Comparison of ENCODE assay signal across 16 cellular contexts in the genomic region with DNA sequence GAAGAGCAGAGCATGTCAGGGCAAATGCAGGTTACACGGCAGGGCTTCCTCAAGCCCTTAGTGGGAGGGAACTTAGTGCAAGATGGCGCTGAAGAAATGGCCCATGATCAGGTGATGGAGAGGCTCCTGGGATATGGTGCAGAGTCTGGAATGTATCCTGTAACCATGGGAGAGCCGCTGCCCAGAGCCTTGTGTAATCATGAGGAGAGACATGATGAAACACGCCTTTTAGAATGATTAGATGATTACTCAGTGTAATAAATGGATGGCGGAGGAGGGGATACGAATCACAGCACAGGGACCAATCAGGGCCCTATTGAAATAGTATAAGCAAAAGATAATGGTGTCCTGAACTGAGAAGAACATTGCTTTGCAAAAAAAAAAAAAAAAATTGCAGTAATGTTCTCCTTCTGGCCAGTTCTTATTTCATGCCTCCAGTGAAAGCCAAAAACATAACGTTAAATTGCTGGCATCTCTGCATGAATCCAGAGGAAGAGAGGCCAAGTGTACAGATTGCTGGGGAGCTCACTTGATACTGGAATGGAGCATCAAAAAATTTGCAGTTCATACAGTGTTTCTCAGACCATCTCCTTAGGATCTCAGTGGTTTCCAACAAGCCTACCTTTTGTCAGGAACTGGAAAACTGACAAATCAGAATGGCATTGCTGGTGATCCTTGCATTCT.
DNase-seq lines count a peak whose midpoint lies in the region; ATAC-seq and TF ChIP-seq lines count a peak whose summit lies in the region.
"Had no signal": no experiment of that assay in that cellular context is flagged by ENCODE, and none has a peak within 500 bp of the region (broad histone marks: within the 10 kb centered on the region; RNA-seq: fewer than 3 reads in every experiment).

No MANE protein-coding gene starts in this region.

- H3K36me3 Mint-ChIP-seq in activated T-helper 1 cell treated with anti-CD3 and anti-CD28 coated beads, Interleukin-12 subunit alpha, Interleukin-12 subunit beta, Interleukin-2, Interleukin-4 antibody, amounts not matched to agents 30 ng/mL and 10 ng/mL and 1 ng/mL, durations not matched to agents 14 hours and 24 hours and 36 hours (ENCODE audit: low read depth) = no peaks in the 10 kb centered on the region

- H3K27ac ChIP-seq in GM23248 = no peak overlapping the region
- H3K27ac ChIP-seq in gastroesophageal sphincter = no peak overlapping the region
- H3K27ac ChIP-seq: ascending aorta, BLaER1, tibial artery had no signal

- H3K9me3 Mint-ChIP-seq in activated T-helper 1 cell treated with anti-CD3 and anti-CD28 coated beads, Interleukin-12 subunit alpha, Interleukin-12 subunit beta, Interleukin-2, Interleukin-4 antibody, amounts not matched to agents 30 ng/mL and 10 ng/mL and 1 ng/mL, durations not matched to agents 14 hours and 24 hours and 36 hours = peaks cover 58% of the 10 kb centered on the region

- H3K79me2 ChIP-seq in GM23248 (ENCODE audit: insufficient read depth) = no peaks in the 10 kb centered on the region

- H3K9ac ChIP-seq in GM23248 = no peak overlapping the region
- H3K9ac ChIP-seq: BLaER1 had no signal

- TF ChIP-seq CTCF in gastroesophageal sphincter (IDR thresholded peaks at IDR 0.05) = no peak

- intact Hi-C loops in activated T-helper 1 cell treated with anti-CD3 and anti-CD28 coated beads, Interleukin-12 subunit alpha, Interleukin-12 subunit beta, Interleukin-2, Interleukin-4 antibody, amounts not matched to agents 30 ng/mL and 10 ng/mL and 1 ng/mL, durations not matched to agents 14 hours and 24 hours and 36 hours (cut with micrococcal nuclease) = no loop called here

- TF ChIP-seq EP300 in gastroesophageal sphincter (IDR thresholded peaks at IDR 0.05) = no peak

- peak; percentile 61 for ATAC-seq in gastroesophageal sphincter
- no peak for ATAC-seq in GM21367 (IDR thresholded peaks at IDR 0.05; ENCODE audit: unreplicated experiment)
- ATAC-seq: effector memory CD8-positive, alpha-beta T cell had no signal

- no peak overlapping the region for H3K4me3 Mint-ChIP-seq in activated T-helper 1 cell treated with anti-CD3 and anti-CD28 coated beads, Interleukin-12 subunit alpha, Interleukin-12 subunit beta, Interleukin-2, Interleukin-4 antibody, amounts not matched to agents 30 ng/mL and 10 ng/mL and 1 ng/mL, durations not matched to agents 14 hours and 24 hours and 36 hours
- H3K4me3 Mint-ChIP-seq: effector memory CD8-positive, alpha-beta T cell; T-helper 2 cell treated with Interferon-gamma antibody and Interleukin-4, amounts not matched to agents 5 μg/mL and 100 μg/mL, for 36 hours had no signal

- no peaks in the 10 kb centered on the region for H3F3A ChIP-seq in GM23248 (ENCODE audit: insufficient read depth)

- H3K4me1 ChIP-seq in GM23248 (ENCODE audit: insufficient read depth) (no peaks in the 10 kb centered on the region), gastroesophageal sphincter (no peaks in the 10 kb centered on the region)
- H3K4me1 ChIP-seq: ascending aorta, BLaER1, tibial artery had no signal

- DNase-seq in AG08395 (ENCODE audit: low spot score) (peak; percentile 82), GM23248 (peak; percentile 30), SW480 (ENCODE audit: low spot score) (peak; percentile 12), NCI-H82 (lab: John Stamatoyannopoulos, UW) (no peak)
- no peak for DNase-seq in stimulated activated CD4-positive, alpha-beta T cell treated with anti-CD3 and anti-CD28 coated beads, Interleukin-2, amount 100 ng/mL, for 48 hours
- no peak for DNase-seq in activated T-helper 1 cell treated with anti-CD3 and anti-CD28 coated beads, Interleukin-12 subunit alpha, Interleukin-12 subunit beta, Interleukin-2, Interleukin-4 antibody, amounts not matched to agents 30 ng/mL and 10 ng/mL and 1 ng/mL, durations not matched to agents 14 hours and 24 hours and 36 hours (ENCODE audit: low spot score)
- DNase-seq: activated CD4-positive, alpha-beta T cell treated with anti-CD3 and anti-CD28 coated beads, Interleukin-2, amount 50 U/mL, for 1 hour; effector memory CD8-positive, alpha-beta T cell; NCI-H446; posterior cingulate gyrus had no signal

- no peak for TF ChIP-seq POLR2A in gastroesophageal sphincter (IDR thresholded peaks at IDR 0.05)

- in situ Hi-C loops in GM23248 (cut with MboI) = no loop called here

- H3K27ac Mint-ChIP-seq in activated T-helper 1 cell treated with anti-CD3 and anti-CD28 coated beads, Interleukin-12 subunit alpha, Interleukin-12 subunit beta, Interleukin-2, Interleukin-4 antibody, amounts not matched to agents 30 ng/mL and 10 ng/mL and 1 ng/mL, durations not matched to agents 14 hours and 24 hours and 36 hours = no peak overlapping the region
- H3K27ac Mint-ChIP-seq: effector memory CD8-positive, alpha-beta T cell; T-helper 2 cell treated with Interferon-gamma antibody and Interleukin-4, amounts not matched to agents 5 μg/mL and 100 μg/mL, for 36 hours had no signal

- H3K4me2 ChIP-seq in GM23248 (ENCODE audit: unreplicated experiment) = no peak overlapping the region
- H3K4me2 ChIP-seq: BLaER1 had no signal

- no peaks in the 10 kb centered on the region for H3K9me3 ChIP-seq in GM23248 (ENCODE audit: low read depth)
- peaks cover 0 to 10% (median 0%) of the 10 kb centered on the region in 3 donors for H3K9me3 ChIP-seq in gastroesophageal sphincter
- H3K9me3 ChIP-seq: BLaER1, tibial artery had no signal

- H3K36me3 ChIP-seq in GM23248 (ENCODE audit: low read depth) (no peaks in the 10 kb centered on the region), gastroesophageal sphincter (no peaks in the 10 kb centered on the region)
- H3K36me3 ChIP-seq: ascending aorta, BLaER1, tibial artery had no signal

- no peak overlapping the region for H2AFZ ChIP-seq in GM23248

- H3K27me3 ChIP-seq in GM23248 (replicated peaks; ENCODE audit: insufficient read depth) = no peaks in the 10 kb centered on the region
- H3K27me3 ChIP-seq in gastroesophageal sphincter = no peaks in the 10 kb centered on the region
- H3K27me3 ChIP-seq: ascending aorta, BLaER1, tibial artery had no signal

- no peaks in the 10 kb centered on the region for H4K20me1 ChIP-seq in GM23248 (ENCODE audit: insufficient read depth)
- H4K20me1 ChIP-seq: BLaER1 had no signal

- no peaks in the 10 kb centered on the region for H3K9me2 ChIP-seq in GM23248 (ENCODE audit: insufficient read depth)

- H3K27me3 Mint-ChIP-seq in activated T-helper 1 cell treated with anti-CD3 and anti-CD28 coated beads, Interleukin-12 subunit alpha, Interleukin-12 subunit beta, Interleukin-2, Interleukin-4 antibody, amounts not matched to agents 30 ng/mL and 10 ng/mL and 1 ng/mL, durations not matched to agents 14 hours and 24 hours and 36 hours (ENCODE audit: insufficient read depth) = no peaks in the 10 kb centered on the region
- H3K27me3 Mint-ChIP-seq: effector memory CD8-positive, alpha-beta T cell had no signal

- no peaks in the 10 kb centered on the region for H3K4me1 Mint-ChIP-seq in activated T-helper 1 cell treated with anti-CD3 and anti-CD28 coated beads, Interleukin-12 subunit alpha, Interleukin-12 subunit beta, Interleukin-2, Interleukin-4 antibody, amounts not matched to agents 30 ng/mL and 10 ng/mL and 1 ng/mL, durations not matched to agents 14 hours and 24 hours and 36 hours (ENCODE audit: low read depth)

- H3K4me3 ChIP-seq in GM23248 (no peak overlapping the region), gastroesophageal sphincter (no peak overlapping the region)
- H3K4me3 ChIP-seq: ascending aorta, BLaER1, tibial artery had no signal

- 40 to 44% methylated on average over 7 of the region's 7 CpGs for WGBS in GM23248 (ENCODE audit: low coverage in 1 of 2, low lambda C conversion rate in 2 of 2, missing lambda C conversion rate in 2 of 2), 2 experiments
- WGBS in gastroesophageal sphincter (ENCODE audit: low coverage in 1 of 2), 2 donors = 49 to 50% methylated on average over 2 to 7 of the region's 7 CpGs

Comparison
In these comparisons a context has a peak if more than half of its experiments do, and no peak if none do; other contexts are left out.
1. DNase-seq: peak in AG08395 (single experiment), GM23248 (single experiment) and SW480 (single experiment); none in NCI-H82 (single experiment), stimulated activated CD4-positive, alpha-beta T cell treated with anti-CD3 and anti-CD28 coated beads, Interleukin-2, amount 100 ng/mL, for 48 hours (0 of 2) and activated T-helper 1 cell treated with anti-CD3 and anti-CD28 coated beads, Interleukin-12 subunit alpha, Interleukin-12 subunit beta, Interleukin-2, Interleukin-4 antibody, amounts not matched to agents 30 ng/mL and 10 ng/mL and 1 ng/mL, durations not matched to agents 14 hours and 24 hours and 36 hours (single experiment).